Comparison of ENCODE assay signal across 17 cellular contexts in genomic region chr12:76316468-76316867, GRCh38. TPM values are rescaled to one million over a fixed set of nuclear protein-coding genes. Genes with fewer than 3 reads are reported as not detected.
DNase-seq lines count a peak whose midpoint lies in the region; ATAC-seq and TF ChIP-seq lines count a peak whose summit lies in the region.
"Had no signal": no experiment of that assay in that cellular context is flagged by ENCODE, and none has a peak within 500 bp of the region (broad histone marks: within the 10 kb centered on the region; RNA-seq: fewer than 3 reads in every experiment).

No MANE protein-coding gene starts in this region.

- DNase-seq in right atrium auricular region (ENCODE audit: low spot score) (peak; percentile 47), right cardiac atrium (no peak), IMR-90 (no peak), endodermal cell (peak; percentile 20), mucosa of gallbladder (ENCODE audit: low spot score) (no peak)
- DNase-seq: AML-193; Caco-2; Calu3; CD4-positive, alpha-beta T cell; CD8-positive, alpha-beta T cell; DMS79 treated with DMSO at 0.1 percent for 48 hours; GF-D8 had no signal

- H3K27ac ChIP-seq in right atrium auricular region, result no peak overlapping the region
- H3K27ac ChIP-seq in right cardiac atrium (ENCODE audit: low read length), result no peak overlapping the region
- no peak overlapping the region for H3K27ac ChIP-seq in IMR-90 (ENCODE audit: insufficient read depth, low read length)
- no peak overlapping the region for H3K27ac ChIP-seq in endodermal cell (ENCODE audit: low read depth, low read length)
- H3K27ac ChIP-seq: 22Rv1; A549; BLaER1 treated with 17β-estradiol and CSF1 and Interleukin-3, amounts not matched to agents 10 nM and 100 nM; C4-2B had no signal

- peaks cover 7% of the 10 kb centered on the region for H3K4me1 Mint-ChIP-seq in endodermal cell

- H3K9me3 ChIP-seq in right atrium auricular region, result no peaks in the 10 kb centered on the region
- H3K9me3 ChIP-seq in right cardiac atrium (ENCODE audit: control insufficient read depth, low read length), result no peaks in the 10 kb centered on the region
- no peaks in the 10 kb centered on the region for H3K9me3 ChIP-seq in IMR-90 (ENCODE audit: control insufficient read depth, insufficient read depth, low read length)
- peaks cover 7% of the 10 kb centered on the region for H3K9me3 ChIP-seq in endodermal cell (ENCODE audit: control insufficient read depth, low read length)
- H3K9me3 ChIP-seq: BLaER1 treated with 17β-estradiol and CSF1 and Interleukin-3, amounts not matched to agents 10 nM and 100 nM; Caco-2 had no signal

- no TSS peak for BruUV-seq in IMR-90 (replicated peaks; lab: Mats Ljungman, UMichigan)

- H3K36me3 Mint-ChIP-seq in endodermal cell (ENCODE audit: low read depth), result no peaks in the 10 kb centered on the region
- H3K36me3 Mint-ChIP-seq: CD8-positive, alpha-beta T cell had no signal

- H4K20me1 ChIP-seq in IMR-90 (ENCODE audit: insufficient read depth, low read length), result no peaks in the 10 kb centered on the region
- H4K20me1 ChIP-seq: BLaER1 treated with 17β-estradiol and CSF1 and Interleukin-3, amounts not matched to agents 10 nM and 100 nM had no signal

- CTCF ChIA-PET in IMR-90 (lab: Yijun Ruan, JAX), result interaction anchor here (1.6 kb wide), 1 partner anchor 21 kb away, joined by 3 read pairs; no protein-coding TSS in a partner anchor

- H3K56ac ChIP-seq in IMR-90 (ENCODE audit: extremely low read depth, insufficient read depth, low read length), result no peak overlapping the region

- H3K14ac ChIP-seq in IMR-90 (replicated peaks; ENCODE audit: low read depth, low read length), result no peak overlapping the region

- H3K4me3 Mint-ChIP-seq in endodermal cell, result no peak overlapping the region
- H3K4me3 Mint-ChIP-seq: B cell; CD4-positive, alpha-beta T cell; CD8-positive, alpha-beta T cell had no signal

- H3K4me1 ChIP-seq in right atrium auricular region (no peaks in the 10 kb centered on the region), right cardiac atrium (ENCODE audit: control insufficient read depth, insufficient read depth, low read length) (no peaks in the 10 kb centered on the region), IMR-90 (ENCODE audit: control insufficient read depth, insufficient read depth, low read length) (peaks cover 5% of the 10 kb centered on the region; the same call in 1 of the 2 replicates), endodermal cell (ENCODE audit: control insufficient read depth, insufficient read depth, low read length) (no peaks in the 10 kb centered on the region)
- H3K4me1 ChIP-seq: BLaER1 treated with 17β-estradiol and CSF1 and Interleukin-3, amounts not matched to agents 10 nM and 100 nM had no signal

- H3K27me3 Mint-ChIP-seq in endodermal cell (ENCODE audit: insufficient read depth), result peaks cover 8% of the 10 kb centered on the region

- 0 out of 2 replicates have a peak, but pooled peaks cover 2% of the 10 kb centered on the region for H3K9me1 ChIP-seq in IMR-90 (ENCODE audit: insufficient read depth, low read length)

- TF ChIP-seq RAD21 in IMR-90 (IDR thresholded peaks at IDR 0.05; ENCODE audit: low read length), result no peak

- H3K4me2 ChIP-seq in IMR-90 (ENCODE audit: low read depth, low read length), result no peak overlapping the region
- H3K4me2 ChIP-seq: A549; BLaER1 treated with 17β-estradiol and CSF1 and Interleukin-3, amounts not matched to agents 10 nM and 100 nM had no signal

- no peak overlapping the region for H2BK15ac ChIP-seq in IMR-90 (ENCODE audit: low read depth, low read length)

- no peaks in the 10 kb centered on the region for H3K79me1 ChIP-seq in IMR-90 (ENCODE audit: low read depth in 1 of 2, low read length in 2 of 2)

- 89% methylated on average over 7 of the region's 7 CpGs for WGBS in right cardiac atrium
- no CpG with 5 or more reads among the region's 7 CpGs for WGBS in IMR-90 (ENCODE audit: extremely low coverage in 2 of 2, insufficient read length in 1 of 2), 2 experiments
- 90 to 98% methylated on average over 7 of the region's 7 CpGs for WGBS in endodermal cell (ENCODE audit: insufficient coverage in 1 of 2, insufficient read length in 1 of 2), 2 experiments

- H4K91ac ChIP-seq in IMR-90 (ENCODE audit: insufficient read depth, low read depth, low read length), result no peak overlapping the region

- H2BK120ac ChIP-seq in IMR-90 (ENCODE audit: low read depth, low read length), result no peak overlapping the region

- no peak overlapping the region for H2BK20ac ChIP-seq in IMR-90 (ENCODE audit: low read depth, low read length)

- no peak overlapping the region for H3K27ac Mint-ChIP-seq in endodermal cell
- H3K27ac Mint-ChIP-seq: B cell; CD4-positive, alpha-beta T cell; CD8-positive, alpha-beta T cell had no signal

- no peak overlapping the region for H2AK9ac ChIP-seq in IMR-90 (replicated peaks; ENCODE audit: low read depth, low read length, poor library complexity)

- no peak overlapping the region for H2BK5ac ChIP-seq in IMR-90 (ENCODE audit: low read depth, low read length, poor library complexity, severe bottlenecking)

- peaks cover 16% of the 10 kb centered on the region for H3K9me3 Mint-ChIP-seq in endodermal cell
- H3K9me3 Mint-ChIP-seq: CD4-positive, alpha-beta T cell; CD8-positive, alpha-beta T cell had no signal

- no peak overlapping the region for H4K8ac ChIP-seq in IMR-90 (ENCODE audit: low read depth in 2 of 2, low read length in 2 of 2)

- H3K4me3 ChIP-seq in right atrium auricular region (no peak overlapping the region), right cardiac atrium (ENCODE audit: low read length) (no peak overlapping the region), IMR-90 (ENCODE audit: insufficient read depth, low read depth, low read length) (no peak overlapping the region), endodermal cell (ENCODE audit: low read length) (no peak overlapping the region)
- H3K4me3 ChIP-seq: A549; BLaER1 treated with 17β-estradiol and CSF1 and Interleukin-3, amounts not matched to agents 10 nM and 100 nM had no signal

- no peak overlapping the region for H4K5ac ChIP-seq in IMR-90 (ENCODE audit: low read depth, low read length)

- POLR2A ChIA-PET in IMR-90 (lab: Charles Lee; ENCODE audit: unreplicated experiment), result no interaction called here

- intact Hi-C loops in right cardiac atrium (cut with DNase I), result no loop called here
- intact Hi-C loops in IMR-90 (cut with micrococcal nuclease), result no loop called here

- ATAC-seq in right cardiac atrium (no peak), IMR-90 (ENCODE audit: low read depth) (no peak)
- ATAC-seq: A549; CD8-positive, alpha-beta T cell had no signal

- H3K9ac ChIP-seq in IMR-90 (ENCODE audit: low read depth, low read length), result no peak overlapping the region
- H3K9ac ChIP-seq in endodermal cell (ENCODE audit: extremely low read depth, low read length, poor library complexity, severe bottlenecking), result no peak overlapping the region
- H3K9ac ChIP-seq: BLaER1 treated with 17β-estradiol and CSF1 and Interleukin-3, amounts not matched to agents 10 nM and 100 nM had no signal

- H3K27me3 ChIP-seq in right atrium auricular region, result no peaks in the 10 kb centered on the region
- H3K27me3 ChIP-seq in right cardiac atrium (ENCODE audit: control insufficient read depth, insufficient read depth), result no peaks in the 10 kb centered on the region
- no peaks in the 10 kb centered on the region for H3K27me3 ChIP-seq in IMR-90 (ENCODE audit: control insufficient read depth, insufficient read depth, low read length)
- H3K27me3 ChIP-seq in endodermal cell (ENCODE audit: control insufficient read depth, insufficient read depth, low read length, poor library complexity, severe bottlenecking), result no peaks in the 10 kb centered on the region
- H3K27me3 ChIP-seq: BLaER1 treated with 17β-estradiol and CSF1 and Interleukin-3, amounts not matched to agents 10 nM and 100 nM had no signal

- in situ Hi-C loops in IMR-90 (cut with MboI; ENCODE audit: low sequenced_read_pairs), result no loop called here

- no peak overlapping the region for H3K23ac ChIP-seq in IMR-90 (ENCODE audit: low read depth, low read length)

- TF ChIP-seq CTCF in right atrium auricular region (IDR thresholded peaks at IDR 0.05) (no peak), IMR-90 (conservative IDR thresholded peaks at IDR 0.05; ENCODE audit: low read depth, low read length) (no peak), endodermal cell (conservative IDR thresholded peaks at IDR 0.05) (no peak)

- H3K4ac ChIP-seq in IMR-90 (ENCODE audit: low read depth, low read length), result no peak overlapping the region

- no peak for TF ChIP-seq POLR2A in IMR-90 (IDR thresholded peaks at IDR 0.05; ENCODE audit: low read depth, low read length)

- dilution Hi-C loops in IMR-90 (cut with HindIII; ENCODE audit: low sequenced_read_pairs, unreplicated experiment), result no loop called here

- H3K36me3 ChIP-seq in right atrium auricular region (no peaks in the 10 kb centered on the region), IMR-90 (ENCODE audit: control insufficient read depth, insufficient read depth, low read length) (no peaks in the 10 kb centered on the region), endodermal cell (ENCODE audit: control insufficient read depth, insufficient read depth, low read length) (no peaks in the 10 kb centered on the region)
- H3K36me3 ChIP-seq: BLaER1 treated with 17β-estradiol and CSF1 and Interleukin-3, amounts not matched to agents 10 nM and 100 nM had no signal

- no peak overlapping the region for H3K18ac ChIP-seq in IMR-90 (ENCODE audit: low read depth, low read length)

- H2AK5ac ChIP-seq in IMR-90 (ENCODE audit: low read depth, low read length), result no peak overlapping the region

- no peak overlapping the region for H2AFZ ChIP-seq in IMR-90 (replicated peaks; ENCODE audit: low read length, poor library complexity)

TF ChIP-seq in IMR-90, 13 proteins besides CTCF, POLR2A, EP300 and RAD21:
- TF ChIP-seq SMC3 (IDR thresholded peaks at IDR 0.05; ENCODE audit: low read depth, low read length), result no peak
- TF ChIP-seq CEBPB (IDR thresholded peaks at IDR 0.05; ENCODE audit: low read depth, low read length), result peak; percentile 69

RNA-seq across cellular contexts. Expression of gene BBS10, which starts 31.7 kb away (rescaled TPM):
- total RNA-seq in right atrium auricular region (10 to 100 TPM in 1 of 2 donors, 1 to 10 TPM in 1; 9.3 to 12.9 TPM), right cardiac atrium (10 to 100 TPM in 2 of 4 donors, 1 to 10 TPM in 2; 7.7 to 11.5 (median 10.2) TPM), IMR-90 (2012; rRNA removed) (10.0 and 15.8 TPM in 2 replicates), endodermal cell (1 to 10 TPM; 9.3 to 9.5 TPM), mucosa of gallbladder (8.5 TPM)
- polyA plus RNA-seq in right cardiac atrium (7.2 TPM), IMR-90 (2012; rRNA removed) (3.4 and 4.9 TPM in 2 replicates)
- polyA plus RNA-seq in IMR-90 (2012; cell fraction: cytosol; rRNA removed), result 0.44 and 0.78 TPM in 2 replicates
- 0.24 and 3.0 TPM in 2 replicates for polyA plus RNA-seq in IMR-90 (2012; cell fraction: nucleus; rRNA removed; ENCODE audit: low replicate concordance)
- 19.8 TPM for polyA plus RNA-seq in endodermal cell (2013, experiment 1 of 2)
- polyA plus RNA-seq in endodermal cell (2013, experiment 2 of 2), result 19.5 TPM

Comparison
In these comparisons a context has a peak if more than half of its experiments do, and no peak if none do; other contexts are left out.
1. DNase-seq: peak in right atrium auricular region (single experiment) and endodermal cell (single experiment); none in right cardiac atrium (0 of 3), IMR-90 (single experiment) and mucosa of gallbladder (single experiment).